ENCODE assay signal across 29 cellular contexts in genomic region chr10:2867788-2868299, GRCh38.
"Had no signal": no experiment of that assay in that cellular context is flagged by ENCODE, and none has a peak within 500 bp of the region (broad histone marks: within the 10 kb centered on the region; RNA-seq: fewer than 3 reads in every experiment).

No MANE protein-coding gene starts in this region.

- H3K4me1 Mint-ChIP-seq: activated CD4-positive, alpha-beta T cell treated with anti-CD3 and anti-CD28 coated beads, Interleukin-2, amount 10 ng/mL, durations not matched to agents 7 days and 5 days; activated naive CD4-positive, alpha-beta T cell treated with anti-CD3 and anti-CD28 coated beads, Interleukin-2, amount 10 ng/mL, durations not matched to agents 7 days and 5 days; activated naive CD8-positive, alpha-beta T cell treated with anti-CD3 and anti-CD28 coated beads, Interleukin-2, amount 50 U/mL, for 24 hours; central memory CD8-positive, alpha-beta T cell had no signal

- H3K36me3 ChIP-seq: cardiac muscle cell, Peyer's patch had no signal

- H3K27ac Mint-ChIP-seq: activated CD4-positive, alpha-beta memory T cell treated with anti-CD3 and anti-CD28 coated beads for 36 hours; activated CD4-positive, alpha-beta T cell treated with anti-CD3 and anti-CD28 coated beads, Interleukin-2, amount 10 ng/mL, durations not matched to agents 7 days and 5 days; activated naive CD4-positive, alpha-beta T cell treated with anti-CD3 and anti-CD28 coated beads, Interleukin-2, amount 10 ng/mL, durations not matched to agents 7 days and 5 days; activated naive CD8-positive, alpha-beta T cell; activated naive CD8-positive, alpha-beta T cell treated with anti-CD3 and anti-CD28 coated beads, Interleukin-2, amount 50 U/mL, for 24 hours; activated T-helper 1 cell treated with anti-CD3 and anti-CD28 coated beads, Interleukin-12 subunit alpha, Interleukin-12 subunit beta, Interleukin-2, Interleukin-4 antibody, amounts not matched to agents 30 ng/mL and 10 ng/mL and 1 ng/mL, durations not matched to agents 14 hours and 24 hours and 36 hours; T-helper 1 cell treated with Interleukin-12 subunit alpha and Interleukin-12 subunit beta and Interleukin-4 antibody, amounts not matched to agents 30 μg/mL and 1 μg/mL, for 36 hours; T-helper 2 cell treated with Interferon-gamma antibody and Interleukin-4, amounts not matched to agents 5 μg/mL and 100 μg/mL, for 36 hours had no signal

- H3K27ac ChIP-seq: cardiac muscle cell, KMS-11, Peyer's patch, RWPE1 had no signal

- H3K4me3 Mint-ChIP-seq: activated CD4-positive, alpha-beta memory T cell treated with anti-CD3 and anti-CD28 coated beads for 36 hours; activated CD4-positive, alpha-beta T cell treated with anti-CD3 and anti-CD28 coated beads, Interleukin-2, amount 10 ng/mL, durations not matched to agents 7 days and 5 days; activated naive CD4-positive, alpha-beta T cell treated with anti-CD3 and anti-CD28 coated beads, Interleukin-2, amount 10 ng/mL, durations not matched to agents 7 days and 5 days; activated naive CD8-positive, alpha-beta T cell; activated naive CD8-positive, alpha-beta T cell treated with anti-CD3 and anti-CD28 coated beads, Interleukin-2, amount 50 U/mL, for 24 hours; activated T-cell treated with anti-CD3 and anti-CD28 coated beads, Interleukin-2, amount 50 U/mL, for 4 hours; activated T-helper 1 cell treated with anti-CD3 and anti-CD28 coated beads, Interleukin-12 subunit alpha, Interleukin-12 subunit beta, Interleukin-2, Interleukin-4 antibody, amounts not matched to agents 30 ng/mL and 10 ng/mL and 1 ng/mL, durations not matched to agents 14 hours and 24 hours and 36 hours; central memory CD8-positive, alpha-beta T cell; T-helper 1 cell treated with Interleukin-12 subunit alpha and Interleukin-12 subunit beta and Interleukin-4 antibody, amounts not matched to agents 30 μg/mL and 1 μg/mL, for 36 hours; T-helper 2 cell treated with Interferon-gamma antibody and Interleukin-4, amounts not matched to agents 5 μg/mL and 100 μg/mL, for 36 hours had no signal

- DNase-seq: activated CD4-positive, alpha-beta memory T cell treated with anti-CD3 and anti-CD28 coated beads for 36 hours; activated CD4-positive, alpha-beta T cell treated with anti-CD3 and anti-CD28 coated beads, Interleukin-2, amount 10 ng/mL, durations not matched to agents 7 days and 5 days; activated CD8-positive, alpha-beta memory T cell treated with anti-CD3 and anti-CD28 coated beads, Interleukin-2, amount 50 U/mL, for 4 hours; activated naive CD4-positive, alpha-beta T cell treated with anti-CD3 and anti-CD28 coated beads, Interleukin-2, amount 10 ng/mL, durations not matched to agents 7 days and 5 days; activated naive CD8-positive, alpha-beta T cell treated with anti-CD3 and anti-CD28 coated beads, Interleukin-2, amount 50 U/mL, for 24 hours; activated T-cell treated with anti-CD3 and anti-CD28 coated beads for 4 hours; activated T-cell treated with anti-CD3 and anti-CD28 coated beads, Interleukin-2, amount 50 U/mL, for 4 hours; anterior cingulate cortex; MM.1S; MV-4-11; NCI-H1092; NCI-H1436 treated with DMSO at 0.1 percent for 48 hours; NCI-H1694 treated with DMSO at 0.1 percent for 48 hours; NCI-H2029; NCI-H345; NCI-H524 treated with DMSO at 0.1 percent for 48 hours; NCI-H748 treated with DMSO at 0.1 percent for 48 hours; NK-92 treated with Interleukin-12 subunit alpha and Interleukin-12 subunit beta, amount 100 ng/mL, for 24 hours; PC-3; Peyer's patch; SIG-M5 had no signal

- H3K9me3 Mint-ChIP-seq: activated CD4-positive, alpha-beta memory T cell treated with anti-CD3 and anti-CD28 coated beads for 36 hours; activated naive CD8-positive, alpha-beta T cell treated with anti-CD3 and anti-CD28 coated beads, Interleukin-2, amount 50 U/mL, for 24 hours; activated T-cell treated with anti-CD3 and anti-CD28 coated beads, Interleukin-2, amount 50 U/mL, for 4 hours; activated T-helper 1 cell treated with anti-CD3 and anti-CD28 coated beads, Interleukin-12 subunit alpha, Interleukin-12 subunit beta, Interleukin-2, Interleukin-4 antibody, amounts not matched to agents 30 ng/mL and 10 ng/mL and 1 ng/mL, durations not matched to agents 14 hours and 24 hours and 36 hours; central memory CD8-positive, alpha-beta T cell; T-helper 1 cell treated with Interleukin-12 subunit alpha and Interleukin-12 subunit beta and Interleukin-4 antibody, amounts not matched to agents 30 μg/mL and 1 μg/mL, for 36 hours; T-helper 2 cell treated with Interferon-gamma antibody and Interleukin-4, amounts not matched to agents 5 μg/mL and 100 μg/mL, for 36 hours had no signal

- H3K4me1 ChIP-seq: Peyer's patch had no signal

- H3K9me3 ChIP-seq: Peyer's patch had no signal

- H3K4me3 ChIP-seq: cardiac muscle cell, Peyer's patch had no signal

- H3K27me3 ChIP-seq: cardiac muscle cell, Peyer's patch had no signal

- H3K36me3 Mint-ChIP-seq: activated CD4-positive, alpha-beta memory T cell treated with anti-CD3 and anti-CD28 coated beads for 36 hours; activated naive CD4-positive, alpha-beta T cell treated with anti-CD3 and anti-CD28 coated beads, Interleukin-2, amount 10 ng/mL, durations not matched to agents 7 days and 5 days; activated naive CD8-positive, alpha-beta T cell had no signal
